In genomic region chr20:45985573-45985972, GRCh38 we compare ENCODE assay signal across 1 cellular context.
A peak's percentile ranks its signal among the peaks of the same experiment; 100 is the strongest.
TF ChIP-seq lines count a peak whose summit lies in the region.

No MANE protein-coding gene starts in this region.

TF ChIP-seq in K562, 482 proteins besides CTCF, POLR2A, EP300 and RAD21:
- TF ChIP-seq ZNF609 (CRISPR knock-in tag; IDR thresholded peaks at IDR 0.05; ENCODE audit: borderline replicate concordance) (no peak), ZNF316 (IDR thresholded peaks at IDR 0.05) (peak; percentile 58), MAFG (tag; conservative IDR thresholded peaks at IDR 0.05) (0 out of 2 replicates have a peak, but pooled peaks have one; percentile 24), HDAC2 (IDR thresholded peaks at IDR 0.05) (no peak), SMC3 (conservative IDR thresholded peaks at IDR 0.05; ENCODE audit: insufficient read depth, low read depth, low read length) (0 out of 2 replicates have a peak, but pooled peaks have one; percentile 10), ARID2 (IDR thresholded peaks at IDR 0.05) (0 out of 2 replicates have a peak, but pooled peaks have one; percentile 55), RCOR1 (IDR thresholded peaks at IDR 0.05; ENCODE audit: borderline replicate concordance in 1 of 2, low read depth in 2 of 2, low read length in 2 of 2) (0 out of 4 replicates have a peak, but pooled peaks of 1 of the 2 experiments have one; percentile 15), ZNF263 (CRISPR knock-in tag; IDR thresholded peaks at IDR 0.05; ENCODE audit: borderline replicate concordance) (peak; percentile 82), GTF3C2 (IDR thresholded peaks at IDR 0.05; ENCODE audit: borderline replicate concordance, extremely low read depth, insufficient read length) (peak; percentile 36), BRF2 (IDR thresholded peaks at IDR 0.05; ENCODE audit: borderline replicate concordance, insufficient read depth, insufficient read length) (no peak), RREB1 (CRISPR knock-in tag; IDR thresholded peaks at IDR 0.05) (no peak), DLX4 (CRISPR knock-in tag; IDR thresholded peaks at IDR 0.05) (no peak), SRSF3 (IDR thresholded peaks at IDR 0.05; ENCODE audit: insufficient read depth, low read length) (no peak), BCOR (IDR thresholded peaks at IDR 0.05) (peak; percentile 21; the same call in 1 of the 2 replicates), CC2D1A (IDR thresholded peaks at IDR 0.05) (0 out of 2 replicates have a peak, but pooled peaks have one; percentile 12), C11orf30 (IDR thresholded peaks at IDR 0.05; ENCODE audit: low read depth) (peak; percentile 56), PKNOX1 (IDR thresholded peaks at IDR 0.05) (peak; percentile 67), RBBP5 (IDR thresholded peaks at IDR 0.05; ENCODE audit: borderline replicate concordance, insufficient read depth, low read length, poor library complexity, severe bottlenecking) (no peak), ZNF407 (IDR thresholded peaks at IDR 0.05; ENCODE audit: low read depth) (peak; percentile 84), ADNP (tag; IDR thresholded peaks at IDR 0.05) (peak; percentile 5; the same call in 1 of the 2 replicates), L3MBTL2 (IDR thresholded peaks at IDR 0.05) (peak; percentile 33; the same call in 1 of the 2 replicates)
